In genomic region chr1:14718476-14718875, GRCh38 we compare ENCODE assay signal across 30 cellular contexts.
"Had no signal": no experiment of that assay in that cellular context is flagged by ENCODE, and none has a peak within 500 bp of the region (broad histone marks: within the 10 kb centered on the region; RNA-seq: fewer than 3 reads in every experiment).

No MANE protein-coding gene starts in this region.

- DNase-seq: activated effector memory CD4-positive, alpha-beta T cell treated with anti-CD3 and anti-CD28 coated beads, Interleukin-2, amount 50 U/mL, for 16 hours; activated effector memory CD4-positive, alpha-beta T cell treated with Interleukin-2 at 50 U/mL for 16 hours; activated gamma-delta T cell; activated gamma-delta T cell treated with Interleukin-2 at 50 U/mL for 16 hours; activated naive CD4-positive, alpha-beta T cell; activated naive CD4-positive, alpha-beta T cell treated with anti-CD3 and anti-CD28 coated beads for 36 hours; activated naive CD4-positive, alpha-beta T cell treated with anti-CD3 and anti-CD28 coated beads, Interleukin-2, amount 10 ng/mL, durations not matched to agents 7 days and 5 days; activated naive CD4-positive, alpha-beta T cell treated with anti-CD3 and anti-CD28 coated beads, Interleukin-2, amount 50 U/mL, for 16 hours; activated naive CD4-positive, alpha-beta T cell treated with Interleukin-2 at 50 U/mL for 16 hours; activated naive CD8-positive, alpha-beta T cell treated with anti-CD3 and anti-CD28 coated beads for 36 hours; activated naive CD8-positive, alpha-beta T cell treated with anti-CD3 and anti-CD28 coated beads, Interleukin-2, amount 10 ng/mL, durations not matched to agents 7 days and 5 days; activated naive CD8-positive, alpha-beta T cell treated with anti-CD3 and anti-CD28 coated beads, Interleukin-2, amount 50 U/mL, for 24 hours; activated T-cell treated with anti-CD3 and anti-CD28 coated beads, Interleukin-2, amount 50 U/mL, for 1 hour; activated T-cell treated with anti-CD3 and anti-CD28 coated beads, Interleukin-2, amount 50 U/mL, for 24 hours; activated T-cell treated with anti-CD3 and anti-CD28 coated beads, Interleukin-2, amount 50 U/mL, for 4 hours; activated T-cell treated with anti-CD3 and anti-CD28 coated beads, Interleukin-2, amount 50 U/mL, for 48 hours; activated T-cell treated with anti-CD3 and anti-CD28 coated beads, Interleukin-2, amount 50 U/mL, for 72 hours; adrenal gland; amniotic stem cell; amygdala; anterior cingulate cortex; aorta; body of pancreas; brain microvascular endothelial cell; central memory CD4-positive, alpha-beta T cell had no signal

- H3K27ac ChIP-seq: adrenal gland, ascending aorta, body of pancreas, brain microvascular endothelial cell, breast epithelium, cardiac muscle cell had no signal

- H3K4me3 ChIP-seq: adrenal gland, ascending aorta, body of pancreas, breast epithelium, cardiac muscle cell had no signal

- H3K4me1 ChIP-seq: adrenal gland, ascending aorta, body of pancreas, breast epithelium had no signal

- ATAC-seq: activated naive CD4-positive, alpha-beta T cell treated with anti-CD3 and anti-CD28 coated beads, Interleukin-2, amount 50 U/mL, for 72 hours; activated naive CD8-positive, alpha-beta T cell treated with anti-CD3 and anti-CD28 coated beads, Interleukin-2, amount 50 U/mL, for 24 hours; activated T-cell treated with anti-CD3 and anti-CD28 coated beads, Interleukin-2, amount 50 U/mL, for 4 hours; activated T-cell treated with anti-CD3 and anti-CD28 coated beads, Interleukin-2, amount 50 U/mL, for 72 hours; activated T-helper 17 cell treated with anti-CD3 and anti-CD28 coated beads, Interleukin-2, amount 50 U/mL, for 72 hours; body of pancreas had no signal

- H3K36me3 ChIP-seq: adrenal gland, ascending aorta, brain microvascular endothelial cell, breast epithelium, cardiac muscle cell had no signal

- H3K27me3 ChIP-seq: adrenal gland, ascending aorta, body of pancreas, brain microvascular endothelial cell, breast epithelium, cardiac muscle cell had no signal

- H3K9me3 ChIP-seq: adrenal gland, ascending aorta, body of pancreas, breast epithelium had no signal
